8 cellular contexts compared by ENCODE assay signal in the genomic region with DNA sequence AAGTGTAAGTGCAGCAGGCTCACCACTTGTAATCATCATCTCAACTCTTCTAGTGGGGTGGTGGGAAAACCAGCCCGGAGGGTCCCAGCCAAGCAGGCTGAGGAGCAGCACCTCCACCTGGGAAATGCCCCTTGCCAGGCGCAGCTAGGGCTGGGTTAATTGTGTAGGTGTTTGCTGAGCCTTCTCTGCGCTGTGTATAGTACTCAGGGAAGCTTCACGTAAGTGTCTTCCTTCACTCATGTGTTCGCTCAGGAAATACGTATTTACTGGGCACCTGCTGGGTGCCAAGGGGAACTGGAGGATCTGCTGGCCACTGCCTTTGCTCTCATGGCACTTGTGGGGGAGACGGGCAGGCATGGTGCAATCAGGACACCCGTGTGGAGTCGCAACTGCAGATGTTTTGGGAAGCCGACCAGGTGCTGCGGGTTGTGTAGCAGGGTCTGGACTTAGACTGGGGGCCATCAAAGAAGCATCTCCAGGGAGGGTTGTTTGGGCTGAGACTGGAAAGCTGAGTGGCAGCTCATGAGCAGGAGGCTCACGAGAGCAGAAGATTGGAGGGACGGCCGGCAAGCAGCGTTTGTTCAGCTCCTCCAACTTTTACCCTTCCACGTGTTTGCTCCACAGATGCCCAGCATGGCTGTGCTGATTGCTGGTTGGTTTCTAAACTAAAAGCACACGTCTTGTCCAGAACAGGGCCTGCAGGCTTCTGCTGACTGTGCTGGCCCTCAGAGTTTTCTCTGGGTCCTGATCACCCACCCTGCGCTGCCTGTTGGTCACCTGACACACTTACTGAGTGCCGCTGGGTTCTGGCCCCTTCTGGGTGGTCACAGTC.
DNase-seq lines count a peak whose midpoint lies in the region; TF ChIP-seq lines count a peak whose summit lies in the region.

No MANE protein-coding gene starts in this region.

- H3K4me3 ChIP-seq in muscle layer of duodenum (ENCODE audit: low read depth in 1 of 2, low read length in 2 of 2) (peak overlapping the region in 1 of 2 donors; percentile 44), transverse colon (peak overlapping the region in 1 of 4 donors; percentile 3)

- H3K27ac ChIP-seq in muscle layer of duodenum (ENCODE audit: low read length) (peak overlapping the region; percentile 97), transverse colon (peak overlapping the region; percentile 74 to 89 (median 84))

- peaks cover 60% of the 10 kb centered on the region for H3K4me1 Mint-ChIP-seq in activated naive CD4-positive, alpha-beta T cell treated with anti-CD3 and anti-CD28 coated beads for 36 hours (ENCODE audit: low read depth)
- H3K4me1 Mint-ChIP-seq in brain = peaks cover 63% of the 10 kb centered on the region

- no peaks in the 10 kb centered on the region for H3K27me3 Mint-ChIP-seq in activated naive CD4-positive, alpha-beta T cell treated with anti-CD3 and anti-CD28 coated beads for 36 hours (ENCODE audit: low read depth)
- peaks cover 3% of the 10 kb centered on the region for H3K27me3 Mint-ChIP-seq in brain

- CTCF ChIA-PET in activated naive CD4-positive, alpha-beta T cell treated with anti-CD3 and anti-CD28 coated beads for 36 hours (lab: Charles Lee) = interaction anchor here (0.9 to 2.7 kb wide), 4 partner anchors 9 to 167 kb away, joined by 3 to 11 read pairs (median 4); no protein-coding TSS in a partner anchor

- 88% methylated on average over 19 of the region's 19 CpGs; no CpG with 5 or more reads in 1 of the 2 donors for WGBS in transverse colon (ENCODE audit: low coverage in 1 of 2), 2 donors

- in situ Hi-C loops in transverse colon (cut with MboI; ENCODE audit: low pct_ligation_motif_present in 1 of 4, low pct_unique_long_range_greater_than_20kb in 1 of 4, low sequenced_read_pairs in 3 of 4) = loop anchor here in 1 of 4 donors (25.0 kb wide), 1 partner anchor 146 kb away; no protein-coding TSS in a partner anchor
- in situ Hi-C loops in GM13976 (cut with MboI; ENCODE audit: low sequenced_read_pairs, unreplicated experiment) = no loop called here

- no peaks in the 10 kb centered on the region for H3K27me3 ChIP-seq in muscle layer of duodenum (ENCODE audit: low read depth, low read length)
- H3K27me3 ChIP-seq in transverse colon = no peaks in the 10 kb centered on the region

- no peaks in the 10 kb centered on the region for H3K36me3 Mint-ChIP-seq in activated naive CD4-positive, alpha-beta T cell treated with anti-CD3 and anti-CD28 coated beads for 36 hours (ENCODE audit: low read depth)
- no peaks in the 10 kb centered on the region for H3K36me3 Mint-ChIP-seq in brain

- peak overlapping the region; percentile 71 for H3K4me3 Mint-ChIP-seq in activated naive CD4-positive, alpha-beta T cell treated with anti-CD3 and anti-CD28 coated beads for 36 hours
- peak overlapping the region in 4 of 5 experiments; percentile 39 to 71 (median 64) for H3K4me3 Mint-ChIP-seq in brain

- intact Hi-C loops in activated naive CD4-positive, alpha-beta T cell treated with anti-CD3 and anti-CD28 coated beads for 36 hours (cut with micrococcal nuclease) = loop anchor here (1.0 to 2.0 kb wide), 4 partner anchors 30 to 544 kb away; no protein-coding TSS in a partner anchor
- intact Hi-C loops in transverse colon (cut with DNase I; ENCODE audit: low total_unique reads) = loop anchor here (5.0 to 10.0 kb wide), 2 partner anchors 142 to 244 kb away; no protein-coding TSS in a partner anchor

- no peak for TF ChIP-seq POLR2A in transverse colon (IDR thresholded peaks at IDR 0.05)

- H3K36me3 ChIP-seq in muscle layer of duodenum (ENCODE audit: control insufficient read depth in 1 of 2, insufficient read depth in 2 of 2, low read length in 2 of 2) = peaks cover 0 to 5% of the 10 kb centered on the region in 2 donors
- H3K36me3 ChIP-seq in transverse colon = no peaks in the 10 kb centered on the region

- no peaks in the 10 kb centered on the region for H3K9me3 Mint-ChIP-seq in activated naive CD4-positive, alpha-beta T cell treated with anti-CD3 and anti-CD28 coated beads for 36 hours
- H3K9me3 Mint-ChIP-seq in brain = no peaks in the 10 kb centered on the region

- H3K9me3 ChIP-seq in muscle layer of duodenum (ENCODE audit: control insufficient read depth in 1 of 2, low read length in 2 of 2) (no peaks in the 10 kb centered on the region), transverse colon (no peaks in the 10 kb centered on the region)

- H3K4me1 ChIP-seq in muscle layer of duodenum (ENCODE audit: control insufficient read depth in 1 of 2, insufficient read depth in 2 of 2, low read length in 2 of 2) = peaks cover 13 to 44% of the 10 kb centered on the region in 2 donors
- H3K4me1 ChIP-seq in transverse colon = peaks cover 12 to 36% (median 30%) of the 10 kb centered on the region in 4 donors

- no peak for TF ChIP-seq CTCF in brain (conservative IDR thresholded peaks at IDR 0.05)
- TF ChIP-seq CTCF in transverse colon (IDR thresholded peaks at IDR 0.05) = no peak
- TF ChIP-seq CTCF in GM13976 (IDR thresholded peaks at IDR 0.05; ENCODE audit: borderline replicate concordance, control extremely low read depth, extremely low read depth, insufficient read depth, missing control alignments) = no peak

- no peak for TF ChIP-seq EP300 in transverse colon (IDR thresholded peaks at IDR 0.05; ENCODE audit: low read depth)

- H3K27ac Mint-ChIP-seq in activated naive CD4-positive, alpha-beta T cell treated with anti-CD3 and anti-CD28 coated beads for 36 hours = peak overlapping the region; percentile 94
- peak overlapping the region; percentile 78 to 95 (median 90) for H3K27ac Mint-ChIP-seq in brain

- peak; percentile 9 for DNase-seq in activated naive CD4-positive, alpha-beta T cell treated with anti-CD3 and anti-CD28 coated beads for 36 hours
- DNase-seq in activated naive CD4-positive, alpha-beta T cell (lab: John Stamatoyannopoulos, UW) = no peak
- DNase-seq in transverse colon (no peak), NCI-H446 treated with DMSO at 0.1 percent for 48 hours (lab: John Stamatoyannopoulos, UW) (no peak), GM13976 (ENCODE audit: low spot score) (no peak)
- no peak for DNase-seq in central memory CD4-positive, alpha-beta T cell
